1 cellular context compared by ENCODE assay signal in genomic region chr14:23301969-23302289, GRCh38.
TF ChIP-seq lines count a peak whose summit lies in the region.

No MANE protein-coding gene starts in this region.

TF ChIP-seq in HepG2, 621 proteins besides CTCF, POLR2A, EP300 and RAD21 (continued from another document and continues in another):
- peak; percentile 70; the same call in 1 of the 2 replicates for TF ChIP-seq ZBTB37 (CRISPR knock-in tag; IDR thresholded peaks at IDR 0.05)
- peak; percentile 97; the same call in 1 of the 2 replicates for TF ChIP-seq ZNF44 (CRISPR knock-in tag; IDR thresholded peaks at IDR 0.05)
- TF ChIP-seq SNAI1 (CRISPR knock-in tag; IDR thresholded peaks at IDR 0.05; ENCODE audit: borderline replicate concordance) = peak; percentile 99
- TF ChIP-seq ZNF180 (CRISPR knock-in tag; IDR thresholded peaks at IDR 0.05; ENCODE audit: borderline replicate concordance, low read depth) = peak; percentile 31; the same call in 1 of the 2 replicates
- peak; percentile 99 for TF ChIP-seq TIGD3 (CRISPR knock-in tag; IDR thresholded peaks at IDR 0.05; ENCODE audit: borderline replicate concordance)
- TF ChIP-seq MAFG (CRISPR knock-in tag; IDR thresholded peaks at IDR 0.05) = no peak
- TF ChIP-seq ZFAT (CRISPR knock-in tag; conservative IDR thresholded peaks at IDR 0.05) = peak; percentile 96
- no peak for TF ChIP-seq MAFF (IDR thresholded peaks at IDR 0.05; ENCODE audit: low read depth, low read length)
- peak; percentile 91 for TF ChIP-seq STAT5B (CRISPR knock-in tag; IDR thresholded peaks at IDR 0.05)
- TF ChIP-seq NR2F2 (IDR thresholded peaks at IDR 0.05; ENCODE audit: borderline replicate concordance, low read depth) = no peak
- TF ChIP-seq PRDM15 (CRISPR knock-in tag; IDR thresholded peaks at IDR 0.05) = peak; percentile 77; the same call in 1 of the 2 replicates
- peak; percentile 100 for TF ChIP-seq ZNF547 (CRISPR knock-in tag; IDR thresholded peaks at IDR 0.05)
- TF ChIP-seq HMGA1 (CRISPR knock-in tag; conservative IDR thresholded peaks at IDR 0.05) = no peak
- peak; percentile 27; the same call in 1 of the 2 replicates for TF ChIP-seq NFE2 (CRISPR knock-in tag; IDR thresholded peaks at IDR 0.05)
- TF ChIP-seq HCFC1 (IDR thresholded peaks at IDR 0.05; ENCODE audit: low read depth, low read length) = no peak
- peak; percentile 67; the same call in 1 of the 2 replicates for TF ChIP-seq MIER3 (CRISPR knock-in tag; IDR thresholded peaks at IDR 0.05; ENCODE audit: borderline replicate concordance)
- TF ChIP-seq ZBTB25 (CRISPR knock-in tag; IDR thresholded peaks at IDR 0.05) = peak; percentile 24; the same call in 1 of the 2 replicates
- TF ChIP-seq TSC22D2 (CRISPR knock-in tag; IDR thresholded peaks at IDR 0.05; ENCODE audit: borderline replicate concordance) = peak; percentile 55
- TF ChIP-seq ZNF451 (CRISPR knock-in tag; IDR thresholded peaks at IDR 0.05) = no peak; the same call in 1 of the 2 replicates
- no peak for TF ChIP-seq POLR2G (IDR thresholded peaks at IDR 0.05; ENCODE audit: low read depth, low read length)
- TF ChIP-seq ZNF713 (CRISPR knock-in tag; IDR thresholded peaks at IDR 0.05) = peak; percentile 100; the same call in 1 of the 2 replicates
- no peak; the same call in 1 of the 2 replicates for TF ChIP-seq MAZ (IDR thresholded peaks at IDR 0.05; ENCODE audit: borderline replicate concordance, low read depth, low read length)
- peak; percentile 18; the same call in 1 of the 2 replicates for TF ChIP-seq MAZ (CRISPR knock-in tag; IDR thresholded peaks at IDR 0.05; ENCODE audit: low read depth)
- TF ChIP-seq ZNF276 (CRISPR knock-in tag; IDR thresholded peaks at IDR 0.05; ENCODE audit: low read depth) = peak; percentile 83; the same call in 1 of the 2 replicates
- peak; percentile 99 for TF ChIP-seq ZNF274 (CRISPR knock-in tag; IDR thresholded peaks at IDR 0.05)
- TF ChIP-seq MTF1 (CRISPR knock-in tag; IDR thresholded peaks at IDR 0.05) = peak; percentile 88
- TF ChIP-seq NR2C2 (CRISPR knock-in tag; IDR thresholded peaks at IDR 0.05; ENCODE audit: borderline replicate concordance) = peak; percentile 1; the same call in 1 of the 2 replicates
- no peak for TF ChIP-seq ZNF414 (CRISPR knock-in tag; IDR thresholded peaks at IDR 0.05)
- TF ChIP-seq SMC3 (IDR thresholded peaks at IDR 0.05; ENCODE audit: low read length) = no peak
- TF ChIP-seq FOXJ3 (CRISPR knock-in tag; IDR thresholded peaks at IDR 0.05; ENCODE audit: borderline replicate concordance) = peak; percentile 70; the same call in 1 of the 2 replicates
- TF ChIP-seq ZNF761 (CRISPR knock-in tag; conservative IDR thresholded peaks at IDR 0.05) = peak; percentile 80
- TF ChIP-seq TBX2 (CRISPR knock-in tag; IDR thresholded peaks at IDR 0.05; ENCODE audit: borderline replicate concordance) = peak; percentile 87; the same call in 1 of the 2 replicates
- peak; percentile 91 for TF ChIP-seq DBP (CRISPR knock-in tag; IDR thresholded peaks at IDR 0.05; ENCODE audit: not compliant biosample characterization)
- no peak for TF ChIP-seq ZNF556 (CRISPR knock-in tag; IDR thresholded peaks at IDR 0.05; ENCODE audit: borderline replicate concordance)
- TF ChIP-seq HNRNPK (IDR thresholded peaks at IDR 0.05; ENCODE audit: low read depth, low read length, poor library complexity, severe bottlenecking) = peak; percentile 75
- TF ChIP-seq ZIK1 (CRISPR knock-in tag; IDR thresholded peaks at IDR 0.05; ENCODE audit: borderline replicate concordance, low read depth) = peak; percentile 85
- 0 out of 2 replicates have a peak, but pooled peaks have one; percentile 71 for TF ChIP-seq MTA3 (CRISPR knock-in tag; IDR thresholded peaks at IDR 0.05)
- TF ChIP-seq MLX (CRISPR knock-in tag; IDR thresholded peaks at IDR 0.05) = peak; percentile 55
- no peak for TF ChIP-seq PRMT3 (CRISPR knock-in tag; IDR thresholded peaks at IDR 0.05; ENCODE audit: borderline replicate concordance, low read depth)
- peak; percentile 92; the same call in 1 of the 2 replicates for TF ChIP-seq ZNF687 (CRISPR knock-in tag; IDR thresholded peaks at IDR 0.05)
- 0 out of 2 replicates have a peak, but pooled peaks have one; percentile 45 for TF ChIP-seq ZFP62 (CRISPR knock-in tag; IDR thresholded peaks at IDR 0.05)
- peak; percentile 44 for TF ChIP-seq SMYD3 (CRISPR knock-in tag; IDR thresholded peaks at IDR 0.05)
- peak; percentile 69; the same call in 1 of the 2 replicates for TF ChIP-seq ZNF546 (CRISPR knock-in tag; conservative IDR thresholded peaks at IDR 0.05)
- TF ChIP-seq ZFP36L1 (CRISPR knock-in tag; IDR thresholded peaks at IDR 0.05) = no peak; the same call in 1 of the 2 replicates
